In the genomic region with DNA sequence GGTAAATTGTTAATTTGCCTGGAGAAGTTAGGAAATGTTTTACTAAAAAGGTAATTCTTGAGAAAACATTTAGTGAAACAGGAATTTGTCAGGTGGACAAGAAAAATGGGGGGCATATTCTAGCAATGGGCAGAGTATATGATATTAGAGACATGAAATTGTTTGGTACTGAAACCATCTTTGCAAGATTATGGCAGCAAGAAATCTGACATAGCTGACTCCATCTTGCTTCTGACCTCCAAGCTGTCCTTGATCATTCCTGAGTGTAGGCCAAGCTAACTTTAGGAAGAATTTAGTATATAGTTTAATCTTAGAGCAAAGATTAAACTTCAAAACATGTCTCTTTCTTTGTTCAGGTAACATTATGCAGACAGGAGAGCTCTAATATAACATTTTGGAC, we compare ENCODE assay signal across 16 cellular contexts. TPM values are rescaled to one million over a fixed set of nuclear protein-coding genes. Genes with fewer than 3 reads are reported as not detected.
DNase-seq lines count a peak whose midpoint lies in the region; ATAC-seq and TF ChIP-seq lines count a peak whose summit lies in the region.
"Had no signal": no experiment of that assay in that cellular context is flagged by ENCODE, and none has a peak within 500 bp of the region (broad histone marks: within the 10 kb centered on the region; RNA-seq: fewer than 3 reads in every experiment).

No MANE protein-coding gene starts in this region.

- H2AFZ ChIP-seq in DND-41 (ENCODE audit: low read depth, low read length): peak overlapping the region; percentile 10; the same call in 1 of the 2 replicates
- H2AFZ ChIP-seq: GM23338 had no signal

- no peak overlapping the region for H3K4me2 ChIP-seq in DND-41 (ENCODE audit: insufficient read depth, low read length)
- H3K4me2 ChIP-seq: GM23338 had no signal

- H3K27me3 Mint-ChIP-seq in T-helper 2 cell treated with Interferon-gamma antibody and Interleukin-4, amounts not matched to agents 5 μg/mL and 100 μg/mL, for 36 hours (ENCODE audit: low read depth): no peaks in the 10 kb centered on the region
- H3K27me3 Mint-ChIP-seq in activated T-helper 1 cell treated with anti-CD3 and anti-CD28 coated beads, Interleukin-12 subunit alpha, Interleukin-12 subunit beta, Interleukin-2, Interleukin-4 antibody, amounts not matched to agents 30 ng/mL and 10 ng/mL and 1 ng/mL, durations not matched to agents 14 hours and 24 hours and 36 hours (ENCODE audit: insufficient read depth): no peaks in the 10 kb centered on the region
- H3K27me3 Mint-ChIP-seq: CD4-positive, CD25-positive, alpha-beta regulatory T cell had no signal

- peaks cover 39% of the 10 kb centered on the region for H3K9me3 Mint-ChIP-seq in T-helper 2 cell treated with Interferon-gamma antibody and Interleukin-4, amounts not matched to agents 5 μg/mL and 100 μg/mL, for 36 hours
- H3K9me3 Mint-ChIP-seq in activated T-helper 1 cell treated with anti-CD3 and anti-CD28 coated beads, Interleukin-12 subunit alpha, Interleukin-12 subunit beta, Interleukin-2, Interleukin-4 antibody, amounts not matched to agents 30 ng/mL and 10 ng/mL and 1 ng/mL, durations not matched to agents 14 hours and 24 hours and 36 hours: peaks cover 30% of the 10 kb centered on the region

- H3K4me1 ChIP-seq in DND-41 (ENCODE audit: insufficient read depth, low read length) (peaks cover 38% of the 10 kb centered on the region), neutrophil (ENCODE audit: control insufficient read depth in 1 of 2, insufficient read depth in 1 of 2, low read depth in 1 of 2, low read length in 1 of 2) (peaks cover 17 to 21% of the 10 kb centered on the region in 2 experiments)

- H3K27ac Mint-ChIP-seq in T-helper 2 cell treated with Interferon-gamma antibody and Interleukin-4, amounts not matched to agents 5 μg/mL and 100 μg/mL, for 36 hours: peak overlapping the region; percentile 65
- peak overlapping the region; percentile 35 for H3K27ac Mint-ChIP-seq in activated T-helper 1 cell treated with anti-CD3 and anti-CD28 coated beads, Interleukin-12 subunit alpha, Interleukin-12 subunit beta, Interleukin-2, Interleukin-4 antibody, amounts not matched to agents 30 ng/mL and 10 ng/mL and 1 ng/mL, durations not matched to agents 14 hours and 24 hours and 36 hours
- H3K27ac Mint-ChIP-seq: CD4-positive, CD25-positive, alpha-beta regulatory T cell; GM23338 had no signal

- H3K9ac ChIP-seq in DND-41 (ENCODE audit: low read depth, low read length): no peak overlapping the region
- H3K9ac ChIP-seq: BLaER1 treated with 17β-estradiol and CSF1 and Interleukin-3, amounts not matched to agents 10 nM and 100 nM had no signal

- H3K36me3 ChIP-seq in DND-41 (ENCODE audit: insufficient read depth, low read length) (no peaks in the 10 kb centered on the region), neutrophil (no peaks in the 10 kb centered on the region)
- H3K36me3 ChIP-seq: BLaER1 treated with 17β-estradiol and CSF1 and Interleukin-3, amounts not matched to agents 10 nM and 100 nM had no signal

- peaks cover 38% of the 10 kb centered on the region for H3K36me3 Mint-ChIP-seq in T-helper 2 cell treated with Interferon-gamma antibody and Interleukin-4, amounts not matched to agents 5 μg/mL and 100 μg/mL, for 36 hours (ENCODE audit: low read depth)
- peaks cover 17% of the 10 kb centered on the region for H3K36me3 Mint-ChIP-seq in activated T-helper 1 cell treated with anti-CD3 and anti-CD28 coated beads, Interleukin-12 subunit alpha, Interleukin-12 subunit beta, Interleukin-2, Interleukin-4 antibody, amounts not matched to agents 30 ng/mL and 10 ng/mL and 1 ng/mL, durations not matched to agents 14 hours and 24 hours and 36 hours (ENCODE audit: low read depth)
- H3K36me3 Mint-ChIP-seq: CD4-positive, CD25-positive, alpha-beta regulatory T cell had no signal

- ATAC-seq in DND-41 (ENCODE audit: insufficient read depth, low read depth) (no peak), esophagus mucosa (no peak)
- ATAC-seq: GM23338 had no signal

- peak overlapping the region; percentile 35 for H3K4me3 Mint-ChIP-seq in T-helper 2 cell treated with Interferon-gamma antibody and Interleukin-4, amounts not matched to agents 5 μg/mL and 100 μg/mL, for 36 hours
- H3K4me3 Mint-ChIP-seq in activated T-helper 1 cell treated with anti-CD3 and anti-CD28 coated beads, Interleukin-12 subunit alpha, Interleukin-12 subunit beta, Interleukin-2, Interleukin-4 antibody, amounts not matched to agents 30 ng/mL and 10 ng/mL and 1 ng/mL, durations not matched to agents 14 hours and 24 hours and 36 hours: no peak overlapping the region
- H3K4me3 Mint-ChIP-seq: CD4-positive, CD25-positive, alpha-beta regulatory T cell; GM23338 had no signal

- TF ChIP-seq CTCF in DND-41 (IDR thresholded peaks at IDR 0.05; ENCODE audit: borderline replicate concordance, extremely low read depth, low read length, poor library complexity, severe bottlenecking): no peak
- no peak for TF ChIP-seq CTCF in neutrophil (IDR thresholded peaks at IDR 0.05)

- no peaks in the 10 kb centered on the region for H3K79me2 ChIP-seq in DND-41 (ENCODE audit: insufficient read depth, low read length)

- H4K20me1 ChIP-seq in DND-41 (ENCODE audit: insufficient read depth, low read length): no peaks in the 10 kb centered on the region
- H4K20me1 ChIP-seq: BLaER1 treated with 17β-estradiol and CSF1 and Interleukin-3, amounts not matched to agents 10 nM and 100 nM had no signal

- H3K4me3 ChIP-seq in DND-41 (ENCODE audit: low read depth in 1 of 2, low read length in 2 of 2) (no peak overlapping the region), neutrophil (ENCODE audit: low read depth in 1 of 2, low read length in 1 of 2) (no peak overlapping the region)
- H3K4me3 ChIP-seq: BLaER1 treated with 17β-estradiol and CSF1 and Interleukin-3, amounts not matched to agents 10 nM and 100 nM; GM23338 had no signal

- 0 out of 2 replicates have a peak overlapping the region, but pooled peaks have one; percentile 21 for H3K27ac ChIP-seq in DND-41 (ENCODE audit: low read length)
- peak overlapping the region; percentile 11 for H3K27ac ChIP-seq in neutrophil
- H3K27ac ChIP-seq: BLaER1 treated with 17β-estradiol and CSF1 and Interleukin-3, amounts not matched to agents 10 nM and 100 nM had no signal

- H3K27me3 ChIP-seq in DND-41 (ENCODE audit: insufficient read depth, low read length, poor library complexity): no peaks in the 10 kb centered on the region
- H3K27me3 ChIP-seq in neutrophil: no peaks in the 10 kb centered on the region
- H3K27me3 ChIP-seq: BLaER1 treated with 17β-estradiol and CSF1 and Interleukin-3, amounts not matched to agents 10 nM and 100 nM had no signal

- intact Hi-C loops in activated T-helper 1 cell treated with anti-CD3 and anti-CD28 coated beads, Interleukin-12 subunit alpha, Interleukin-12 subunit beta, Interleukin-2, Interleukin-4 antibody, amounts not matched to agents 30 ng/mL and 10 ng/mL and 1 ng/mL, durations not matched to agents 14 hours and 24 hours and 36 hours (cut with micrococcal nuclease): loop anchor here (1.0 kb wide), 1 partner anchor 9 kb away; no protein-coding TSS in a partner anchor
- intact Hi-C loops in cardiac septum (cut with DNase I): no loop called here

- H3K4me1 Mint-ChIP-seq in T-helper 2 cell treated with Interferon-gamma antibody and Interleukin-4, amounts not matched to agents 5 μg/mL and 100 μg/mL, for 36 hours (ENCODE audit: low read depth): peaks cover 67% of the 10 kb centered on the region
- H3K4me1 Mint-ChIP-seq in activated T-helper 1 cell treated with anti-CD3 and anti-CD28 coated beads, Interleukin-12 subunit alpha, Interleukin-12 subunit beta, Interleukin-2, Interleukin-4 antibody, amounts not matched to agents 30 ng/mL and 10 ng/mL and 1 ng/mL, durations not matched to agents 14 hours and 24 hours and 36 hours (ENCODE audit: low read depth): peaks cover 76% of the 10 kb centered on the region

- H3K9me3 ChIP-seq in DND-41 (ENCODE audit: insufficient read depth, low read length, severe bottlenecking) (peaks cover 12% of the 10 kb centered on the region), neutrophil (no peaks in the 10 kb centered on the region)

- DNase-seq in T-helper 2 cell treated with Interferon-gamma antibody and Interleukin-4, amounts not matched to agents 5 μg/mL and 100 μg/mL, for 36 hours (ENCODE audit: low spot score): no peak
- DNase-seq in T-helper 2 cell (no peak), DND-41 (no peak), hypothalamus (lab: John Stamatoyannopoulos, UW) (no peak), cardiac septum (ENCODE audit: low spot score) (no peak)
- no peak for DNase-seq in activated T-helper 1 cell treated with anti-CD3 and anti-CD28 coated beads, Interleukin-12 subunit alpha, Interleukin-12 subunit beta, Interleukin-2, Interleukin-4 antibody, amounts not matched to agents 30 ng/mL and 10 ng/mL and 1 ng/mL, durations not matched to agents 14 hours and 24 hours and 36 hours (ENCODE audit: low spot score)
- DNase-seq: 8988T; AML-193; CD4-positive, CD25-positive, alpha-beta regulatory T cell; DMS53; H7 had no signal

RNA-seq across cellular contexts. Expression of gene SAMSN1, which starts 14.0 kb away (rescaled TPM):
- 115 and 119 TPM in 2 replicates for total RNA-seq in activated T-helper 1 cell treated with anti-CD3 and anti-CD28 coated beads, Interleukin-12 subunit alpha, Interleukin-12 subunit beta, Interleukin-2, Interleukin-4 antibody, amounts not matched to agents 30 ng/mL and 10 ng/mL and 1 ng/mL, durations not matched to agents 14 hours and 24 hours and 36 hours
- total RNA-seq in esophagus mucosa: 2.2 TPM
- total RNA-seq in cardiac septum: 1.9 TPM
- total RNA-seq: Daoy had no signal

Comparison
In these comparisons a context has a peak if more than half of its experiments do, and no peak if none do; other contexts are left out.
1. RNA of gene SAMSN1, which starts 14.0 kb away (total RNA-seq): 115 to 119 TPM in activated T-helper 1 cell treated with anti-CD3 and anti-CD28 coated beads, Interleukin-12 subunit alpha, Interleukin-12 subunit beta, Interleukin-2, Interleukin-4 antibody, amounts not matched to agents 30 ng/mL and 10 ng/mL and 1 ng/mL, durations not matched to agents 14 hours and 24 hours and 36 hours; 2.2 TPM in esophagus mucosa (single experiment) and 1.9 TPM in cardiac septum (single experiment); every median in the first group is over 10 times any median in the second.